8 cellular contexts compared by ENCODE assay signal in genomic region chr18:62186656-62187542, GRCh38. TPM values are rescaled to one million over a fixed set of nuclear protein-coding genes. Genes with fewer than 3 reads are reported as not detected.
DNase-seq lines count a peak whose midpoint lies in the region; ATAC-seq and TF ChIP-seq lines count a peak whose summit lies in the region.

Gene PIGN, minus strand, starts transcription at chr18:62187056. Its CDS starts 25,703 bp downstream, at chr18:62161353.
Gene RELCH, plus strand, starts transcription at chr18:62187255. Its CDS starts 251 bp downstream, at chr18:62187506.

- H3K27me3 ChIP-seq in ACC112 (ENCODE audit: insufficient read depth, low read length) = no peaks in the 10 kb centered on the region
- H3K27me3 ChIP-seq in mammary epithelial cell (ENCODE audit: insufficient read depth, low read length) = no peaks in the 10 kb centered on the region
- H3K27me3 ChIP-seq in skeletal muscle tissue (ENCODE audit: control insufficient read depth in 3 of 3, insufficient read depth in 3 of 3, low read length in 3 of 3) = no peaks in the 10 kb centered on the region

- peak within 1 kb of the TSS; percentile 81 for H3K9ac ChIP-seq in mammary epithelial cell (ENCODE audit: insufficient read depth, low read length)
- peak within 1 kb of the TSS; percentile 94 for H3K9ac ChIP-seq in skeletal muscle tissue (ENCODE audit: low read depth in 1 of 3, low read length in 3 of 3)

- in situ Hi-C loops in mammary epithelial cell (cut with MboI; ENCODE audit: low sequenced_read_pairs in 2 of 2) = loop anchor here (5.0 kb wide), 1 partner anchor 60 kb away; no protein-coding TSS in a partner anchor

- H3K4me1 ChIP-seq in ACC112 (ENCODE audit: control insufficient read depth, insufficient read depth, low read length, unreplicated experiment) (peaks cover 38% of the 10 kb centered on the region), mammary epithelial cell (ENCODE audit: insufficient read depth, low read length) (no peaks in the 10 kb centered on the region), skeletal muscle tissue (ENCODE audit: control insufficient read depth in 3 of 3, insufficient read depth in 3 of 3, low read length in 3 of 3) (peaks cover 10 to 36% (median 25%) of the 10 kb centered on the region in 3 donors)

- H3K79me2 ChIP-seq in ACC112 (ENCODE audit: control insufficient read depth, insufficient read depth, low read length, unreplicated experiment) (peaks cover 66% of the 10 kb centered on the region), mammary epithelial cell (ENCODE audit: insufficient read depth, low read length) (peaks cover 81% of the 10 kb centered on the region)

- no TSS peak for BruUV-seq in mammary epithelial cell (replicated peaks; lab: Mats Ljungman, UMichigan)

- TF ChIP-seq CTCF in VCaP (conservative IDR thresholded peaks at IDR 0.05) (no peak), mammary epithelial cell (conservative IDR thresholded peaks at IDR 0.05 in 1 of 2, IDR thresholded peaks at IDR 0.05 in 1 of 2; ENCODE audit: extremely low read depth in 1 of 2, insufficient read depth in 1 of 2, low read depth in 1 of 2, low read length in 2 of 2) (no peak)

- no peaks in the 10 kb centered on the region for H3K9me3 ChIP-seq in mammary epithelial cell (replicated peaks; ENCODE audit: insufficient read depth, low read length)
- no peaks in the 10 kb centered on the region for H3K9me3 ChIP-seq in iPS-18c (ENCODE audit: control insufficient read depth, insufficient read depth, low read length)
- no peaks in the 10 kb centered on the region for H3K9me3 ChIP-seq in skeletal muscle tissue (ENCODE audit: control insufficient read depth in 3 of 3, low read length in 3 of 3)

- no peaks in the 10 kb centered on the region for H4K20me1 ChIP-seq in mammary epithelial cell (ENCODE audit: insufficient read depth, low read length)

- H2AFZ ChIP-seq in ACC112 (ENCODE audit: low read length, unreplicated experiment) = peak within 1 kb of the TSS; percentile 96
- peak within 1 kb of the TSS; percentile 98 for H2AFZ ChIP-seq in mammary epithelial cell (ENCODE audit: low read depth, low read length)

- DNase-seq in NCI-H2196 treated with DMSO at 0.1 percent for 48 hours (lab: John Stamatoyannopoulos, UW; ENCODE audit: unreplicated experiment) (peak; percentile 97), mammary epithelial cell (peak; percentile 99)

- H3K27ac ChIP-seq in ACC112 (ENCODE audit: low read depth, low read length) (peak within 1 kb of the TSS; percentile 34), VCaP (peak within 1 kb of the TSS; percentile 90), mammary epithelial cell (ENCODE audit: insufficient read depth, low read depth, low read length) (peak within 1 kb of the TSS; percentile 68), skeletal muscle tissue (ENCODE audit: low read depth, low read length) (peak within 1 kb of the TSS; percentile 75)

- intact Hi-C loops in mammary epithelial cell (cut with micrococcal nuclease) = loop anchor here (1.0 to 10.0 kb wide), 5 partner anchors 14 to 528 kb away; partner anchors contain the start of genes PHLPP1, TNFRSF11A and ZCCHC2

- H3K4me3 ChIP-seq in ACC112 (ENCODE audit: low read depth, low read length) (peak within 1 kb of the TSS; percentile 97), mammary epithelial cell (replicated peaks in 1 of 3; ENCODE audit: insufficient read depth in 1 of 3, low read depth in 2 of 3, low read length in 3 of 3) (peak within 1 kb of the TSS; percentile 73 to 98 (median 80)), iPS-18c (ENCODE audit: insufficient read depth, low read depth, low read length) (peak within 1 kb of the TSS; percentile 92), skeletal muscle tissue (ENCODE audit: low read length in 3 of 3) (peak within 1 kb of the TSS; percentile 93 to 99 (median 99))

- ATAC-seq in GM18870 (IDR thresholded peaks at IDR 0.05; ENCODE audit: unreplicated experiment) (peak; percentile 85), HG03135 (IDR thresholded peaks at IDR 0.05; ENCODE audit: unreplicated experiment) (peak; percentile 89)

- dilution Hi-C loops in mammary epithelial cell (cut with HindIII; ENCODE audit: low sequenced_read_pairs) = no loop called here

- CTCF ChIA-PET in mammary epithelial cell (lab: Charles Lee; ENCODE audit: low non-redundant PET) = interaction anchor here (0.6 kb wide), 4 partner anchors 235 to 599 kb away, joined by 3 to 11 read pairs (median 7); no protein-coding TSS in a partner anchor

- 1% methylated on average over 27 of the region's 58 CpGs for WGBS in mammary epithelial cell (ENCODE audit: low coverage, missing lambda C conversion rate)

- H3K36me3 ChIP-seq in ACC112 (ENCODE audit: insufficient read depth, low read length) = no peaks in the 10 kb centered on the region
- no peaks in the 10 kb centered on the region for H3K36me3 ChIP-seq in mammary epithelial cell (ENCODE audit: insufficient read depth, low read length)
- peaks cover 0 to 4% (median 0%) of the 10 kb centered on the region in 3 donors for H3K36me3 ChIP-seq in skeletal muscle tissue (ENCODE audit: control insufficient read depth in 3 of 3, insufficient read depth in 3 of 3, low read length in 3 of 3)

- peak within 1 kb of the TSS; percentile 95 for H3K4me2 ChIP-seq in mammary epithelial cell (ENCODE audit: insufficient read depth, low read depth, low read length)

RNA-seq across cellular contexts. Expression of gene PIGN, which starts in this region (rescaled TPM):
- total RNA-seq in mammary epithelial cell = 10 to 100 TPM; 46.3 to 49.5 TPM
- 16.8 TPM for polyA plus RNA-seq in mammary epithelial cell
- 90.8 TPM for polyA minus RNA-seq in mammary epithelial cell
- total RNA-seq in skeletal muscle tissue = 48.0 TPM

RNA-seq across cellular contexts. Expression of gene RELCH, which starts in this region (rescaled TPM):
- 10 to 100 TPM; 24.6 to 36.5 TPM for total RNA-seq in mammary epithelial cell
- 5.7 TPM for polyA plus RNA-seq in mammary epithelial cell
- polyA minus RNA-seq in mammary epithelial cell = 7.6 TPM
- total RNA-seq in skeletal muscle tissue = 30.3 TPM

Comparison
In these comparisons a context has a peak if more than half of its experiments do, and no peak if none do; other contexts are left out.
1. Peak in every context shown above with its lines: DNase-seq, ATAC-seq, H3K4me3 ChIP-seq and H3K27ac ChIP-seq.
2. H3K27ac ChIP-seq: peak in every context shown above with its lines; median percentile 90 in VCaP; 75 in skeletal muscle tissue; 68 in mammary epithelial cell; 34 in ACC112.